In genomic region chr1:14944471-14944981, GRCh38 we compare ENCODE assay signal across 13 cellular contexts.
DNase-seq lines count a peak whose midpoint lies in the region; ATAC-seq and TF ChIP-seq lines count a peak whose summit lies in the region.
"Had no signal": no experiment of that assay in that cellular context is flagged by ENCODE, and none has a peak within 500 bp of the region (broad histone marks: within the 10 kb centered on the region; RNA-seq: fewer than 3 reads in every experiment).

No MANE protein-coding gene starts in this region.

- no peaks in the 10 kb centered on the region for H3K36me3 ChIP-seq in breast epithelium

- TF ChIP-seq POLR2A in breast epithelium (IDR thresholded peaks at IDR 0.05): no peak

- peak overlapping the region; percentile 96 to 97 for H3K27ac ChIP-seq in breast epithelium
- H3K27ac ChIP-seq in foreskin keratinocyte: peak overlapping the region; percentile 56

- H3K27ac Mint-ChIP-seq in MCF 10A (ENCODE audit: low read depth, unreplicated experiment) (no peak overlapping the region), type B pancreatic cell (peak overlapping the region; percentile 89)
- H3K27ac Mint-ChIP-seq: naive thymus-derived CD4-positive, alpha-beta T cell had no signal

- H3K36me3 Mint-ChIP-seq in MCF 10A (ENCODE audit: insufficient read depth, unreplicated experiment) (no peaks in the 10 kb centered on the region), type B pancreatic cell (no peaks in the 10 kb centered on the region)
- H3K36me3 Mint-ChIP-seq: naive thymus-derived CD4-positive, alpha-beta T cell had no signal

- intact Hi-C loops in breast epithelium (cut with DNase I; ENCODE audit: low total_unique reads) (no loop called here), MCF 10A (cut with micrococcal nuclease) (no loop called here)

- H3K9me3 ChIP-seq in breast epithelium: no peaks in the 10 kb centered on the region

- no peak for DNase-seq in breast epithelium (ENCODE audit: low spot score in 2 of 2)
- no peak for DNase-seq in MCF 10A (ENCODE audit: unreplicated experiment)
- DNase-seq in foreskin keratinocyte: no peak
- DNase-seq in nucleus accumbens (lab: John Stamatoyannopoulos, UW): peak in 44 of 56 donors; percentile 26 to 85 (median 58)
- no peak for DNase-seq in type B pancreatic cell (ENCODE audit: extremely low spot score, unreplicated experiment)
- no peak for DNase-seq in NCI-H1092 treated with DMSO at 0.1 percent for 48 hours (lab: John Stamatoyannopoulos, UW)
- DNase-seq: DND-41; foreskin fibroblast; KG1; naive thymus-derived CD4-positive, alpha-beta T cell; T-helper 1 cell had no signal

- CTCF ChIA-PET in MCF 10A (lab: Yijun Ruan, JAX): no interaction called here

- H3K27me3 Mint-ChIP-seq in MCF 10A (ENCODE audit: insufficient read depth, unreplicated experiment) (no peaks in the 10 kb centered on the region), type B pancreatic cell (no peaks in the 10 kb centered on the region)

- no peak overlapping the region for H3K4me3 Mint-ChIP-seq in MCF 10A (ENCODE audit: unreplicated experiment)
- peak overlapping the region; percentile 52 for H3K4me3 Mint-ChIP-seq in type B pancreatic cell
- H3K4me3 Mint-ChIP-seq: naive thymus-derived CD4-positive, alpha-beta T cell had no signal

- H3K4me3 ChIP-seq in breast epithelium: peak overlapping the region in 1 of 3 donors; percentile 60

- ATAC-seq in foreskin keratinocyte (no peak), GM21390 (IDR thresholded peaks at IDR 0.05; ENCODE audit: unreplicated experiment) (no peak), HG03159 (IDR thresholded peaks at IDR 0.05; ENCODE audit: unreplicated experiment) (no peak)
- ATAC-seq: naive thymus-derived CD4-positive, alpha-beta T cell had no signal

- no peaks in the 10 kb centered on the region for H3K27me3 ChIP-seq in breast epithelium
- no peaks in the 10 kb centered on the region for H3K27me3 ChIP-seq in foreskin keratinocyte

- H3K4me1 ChIP-seq in breast epithelium (peaks cover 19 to 27% of the 10 kb centered on the region in 2 donors), foreskin keratinocyte (peaks cover 20% of the 10 kb centered on the region)

- TF ChIP-seq CTCF in breast epithelium (IDR thresholded peaks at IDR 0.05) (no peak), MCF 10A (IDR thresholded peaks at IDR 0.05; ENCODE audit: unreplicated experiment) (no peak), foreskin keratinocyte (conservative IDR thresholded peaks at IDR 0.05) (no peak), type B pancreatic cell (conservative IDR thresholded peaks at IDR 0.05) (no peak)

- POLR2A ChIA-PET in MCF 10A (lab: Yijun Ruan, JAX): interaction anchor here (1.0 kb wide), 1 partner anchor 9 kb away, joined by 3 read pairs; no protein-coding TSS in a partner anchor

- H3K4me1 Mint-ChIP-seq in MCF 10A (ENCODE audit: insufficient read depth, unreplicated experiment) (no peaks in the 10 kb centered on the region), type B pancreatic cell (ENCODE audit: unreplicated experiment) (peaks cover 44% of the 10 kb centered on the region)
- H3K4me1 Mint-ChIP-seq: naive thymus-derived CD4-positive, alpha-beta T cell had no signal

- H3K9me3 Mint-ChIP-seq in MCF 10A (ENCODE audit: unreplicated experiment) (no peaks in the 10 kb centered on the region), type B pancreatic cell (no peaks in the 10 kb centered on the region)
- H3K9me3 Mint-ChIP-seq: naive thymus-derived CD4-positive, alpha-beta T cell had no signal

- no TSS peak for BruUV-seq in MCF 10A (replicated peaks; lab: Mats Ljungman, UMichigan)

Comparison
In these comparisons a context has a peak if more than half of its experiments do, and no peak if none do; other contexts are left out.
1. DNase-seq: peak in nucleus accumbens (44 of 56); none in breast epithelium (0 of 2), MCF 10A (single experiment), foreskin keratinocyte (0 of 2), type B pancreatic cell (single experiment) and NCI-H1092 treated with DMSO at 0.1 percent for 48 hours (single experiment).